Comparison of ENCODE assay signal across 8 cellular contexts in genomic region chr1:206797534-206798383, GRCh38. TPM values are rescaled to one million over a fixed set of nuclear protein-coding genes. Genes with fewer than 3 reads are reported as not detected.
A peak's percentile ranks its signal among the peaks of the same experiment; 100 is the strongest.
DNase-seq lines count a peak whose midpoint lies in the region; ATAC-seq and TF ChIP-seq lines count a peak whose summit lies in the region.

No MANE protein-coding gene starts in this region.

- H3F3A ChIP-seq in MM.1S (ENCODE audit: insufficient read depth, low read length), result no peaks in the 10 kb centered on the region

- H4K20me1 ChIP-seq in MM.1S (ENCODE audit: insufficient read depth, low read length) (no peaks in the 10 kb centered on the region), osteoblast (ENCODE audit: insufficient read depth, low read length) (no peaks in the 10 kb centered on the region)

- no peak overlapping the region for H3K27ac ChIP-seq in MM.1S (ENCODE audit: low read length)
- no peak overlapping the region for H3K27ac ChIP-seq in osteoblast (ENCODE audit: low read depth, low read length)

- intact Hi-C loops in sciatic nerve (cut with DNase I), result no loop called here

- no peaks in the 10 kb centered on the region for H3K9me3 ChIP-seq in MM.1S (replicated peaks; ENCODE audit: insufficient read depth, low read length)
- H3K9me3 ChIP-seq in osteoblast (ENCODE audit: low read depth, low read length), result no peaks in the 10 kb centered on the region

- H2AFZ ChIP-seq in MM.1S (ENCODE audit: low read length), result no peak overlapping the region
- H2AFZ ChIP-seq in osteoblast (ENCODE audit: low read length), result no peak overlapping the region

- H3K4me3 ChIP-seq in MM.1S (ENCODE audit: low read length) (no peak overlapping the region), osteoblast (ENCODE audit: insufficient read depth, low read length) (no peak overlapping the region)

- H3K9me2 ChIP-seq in MM.1S (replicated peaks; ENCODE audit: insufficient read depth, low read length), result no peaks in the 10 kb centered on the region

- DNase-seq in NOMO-1 treated with DMSO at 0.1 percent for 48 hours (lab: John Stamatoyannopoulos, UW; ENCODE audit: unreplicated experiment) (peak; percentile 3), NOMO-1 treated with dmso at 0.1 percent for 144 hours (lab: John Stamatoyannopoulos, UW; ENCODE audit: unreplicated experiment) (no peak), MM.1S (no peak), dermis blood vessel endothelial cell (peak; percentile 36), osteoblast (ENCODE audit: insufficient read length, low spot score, missing footprints) (peak; percentile 38), sciatic nerve (ENCODE audit: low spot score) (no peak)

- TF ChIP-seq CTCF in MM.1S (IDR thresholded peaks at IDR 0.05; ENCODE audit: low read length), result peak; percentile 66
- peak; percentile 47 for TF ChIP-seq CTCF in osteoblast (IDR thresholded peaks at IDR 0.05; ENCODE audit: extremely low read depth, low read depth, low read length)

- H3K4me2 ChIP-seq in MM.1S (ENCODE audit: low read depth, low read length) (no peak overlapping the region), osteoblast (ENCODE audit: insufficient read depth, low read length) (no peak overlapping the region)

- H3K4me1 ChIP-seq in MM.1S (ENCODE audit: low read length) (peaks cover 27% of the 10 kb centered on the region), osteoblast (ENCODE audit: insufficient read depth, low read length) (peaks cover 15% of the 10 kb centered on the region)

- no peak for ATAC-seq in sciatic nerve
- no peak for ATAC-seq in HG02981 (IDR thresholded peaks at IDR 0.05; ENCODE audit: unreplicated experiment)
- no peak for ATAC-seq in HG03095 (IDR thresholded peaks at IDR 0.05; ENCODE audit: unreplicated experiment)

- H3K27me3 ChIP-seq in MM.1S (replicated peaks; ENCODE audit: insufficient read depth, low read length), result no peaks in the 10 kb centered on the region
- H3K27me3 ChIP-seq in osteoblast (ENCODE audit: insufficient read depth, low read length), result no peaks in the 10 kb centered on the region

- no peak overlapping the region for H3K9ac ChIP-seq in MM.1S (ENCODE audit: low read length)

- H3K79me2 ChIP-seq in MM.1S (ENCODE audit: low read length) (no peaks in the 10 kb centered on the region), osteoblast (ENCODE audit: insufficient read depth, low read length) (no peaks in the 10 kb centered on the region)

- no peaks in the 10 kb centered on the region for H3K36me3 ChIP-seq in MM.1S (replicated peaks; ENCODE audit: insufficient read depth, low read length)
- H3K36me3 ChIP-seq in osteoblast (ENCODE audit: insufficient read depth, low read length), result no peaks in the 10 kb centered on the region

RNA-seq across cellular contexts. Expression of gene IL10, which starts 25.5 kb away (rescaled TPM):
- total RNA-seq in dermis blood vessel endothelial cell, result not detected in 2 replicates
- total RNA-seq in osteoblast, result not detected in 2 replicates
- 1.1 TPM for total RNA-seq in sciatic nerve

RNA-seq across cellular contexts. Expression of gene IL19, which starts 27.2 kb away (rescaled TPM):
- not detected in 2 replicates for total RNA-seq in dermis blood vessel endothelial cell
- total RNA-seq in osteoblast, result not detected in 2 replicates
- total RNA-seq in sciatic nerve, result not detected

Comparison
In these comparisons a context has a peak if more than half of its experiments do, and no peak if none do; other contexts are left out.
1. DNase-seq: peak in NOMO-1 treated with DMSO at 0.1 percent for 48 hours (single experiment), dermis blood vessel endothelial cell (single experiment) and osteoblast (single experiment); none in NOMO-1 treated with dmso at 0.1 percent for 144 hours (single experiment), MM.1S (single experiment) and sciatic nerve (single experiment).